Comparison of ENCODE assay signal across 1 cellular context in the genomic region with DNA sequence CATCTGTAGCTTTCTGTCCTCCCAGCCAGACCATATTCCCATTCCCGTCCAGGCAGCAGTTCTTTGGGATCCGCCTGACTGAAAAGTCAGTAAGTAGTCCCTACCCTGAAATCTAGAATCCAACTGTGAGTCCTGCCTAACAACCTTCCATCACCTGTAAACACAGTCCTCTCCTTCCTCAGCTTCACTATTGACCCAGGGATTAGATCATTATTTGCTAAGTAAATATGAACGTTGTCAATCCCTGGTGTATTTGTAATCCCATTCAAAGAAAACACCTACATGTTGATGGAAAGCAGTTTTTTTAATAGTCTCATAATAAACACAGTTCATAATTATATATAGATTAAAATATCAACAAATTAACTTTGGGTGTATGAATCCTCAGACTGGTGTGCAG.
TF ChIP-seq lines count a peak whose summit lies in the region.

No MANE protein-coding gene starts in this region.

TF ChIP-seq in HepG2, 621 proteins besides CTCF, POLR2A, EP300 and RAD21 (continued from another document and continues in another):
- TF ChIP-seq, protein P1, sequence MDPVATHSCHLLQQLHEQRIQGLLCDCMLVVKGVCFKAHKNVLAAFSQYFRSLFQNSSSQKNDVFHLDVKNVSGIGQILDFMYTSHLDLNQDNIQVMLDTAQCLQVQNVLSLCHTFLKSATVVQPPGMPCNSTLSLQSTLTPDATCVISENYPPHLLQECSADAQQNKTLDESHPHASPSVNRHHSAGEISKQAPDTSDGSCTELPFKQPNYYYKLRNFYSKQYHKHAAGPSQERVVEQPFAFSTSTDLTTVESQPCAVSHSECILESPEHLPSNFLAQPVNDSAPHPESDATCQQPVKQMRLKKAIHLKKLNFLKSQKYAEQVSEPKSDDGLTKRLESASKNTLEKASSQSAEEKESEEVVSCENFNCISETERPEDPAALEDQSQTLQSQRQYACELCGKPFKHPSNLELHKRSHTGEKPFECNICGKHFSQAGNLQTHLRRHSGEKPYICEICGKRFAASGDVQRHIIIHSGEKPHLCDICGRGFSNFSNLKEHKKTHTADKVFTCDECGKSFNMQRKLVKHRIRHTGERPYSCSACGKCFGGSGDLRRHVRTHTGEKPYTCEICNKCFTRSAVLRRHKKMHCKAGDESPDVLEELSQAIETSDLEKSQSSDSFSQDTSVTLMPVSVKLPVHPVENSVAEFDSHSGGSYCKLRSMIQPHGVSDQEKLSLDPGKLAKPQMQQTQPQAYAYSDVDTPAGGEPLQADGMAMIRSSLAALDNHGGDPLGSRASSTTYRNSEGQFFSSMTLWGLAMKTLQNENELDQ (CRISPR knock-in tag; IDR thresholded peaks at IDR 0.05; ENCODE audit: borderline replicate concordance), result no peak
- TF ChIP-seq, protein P2, sequence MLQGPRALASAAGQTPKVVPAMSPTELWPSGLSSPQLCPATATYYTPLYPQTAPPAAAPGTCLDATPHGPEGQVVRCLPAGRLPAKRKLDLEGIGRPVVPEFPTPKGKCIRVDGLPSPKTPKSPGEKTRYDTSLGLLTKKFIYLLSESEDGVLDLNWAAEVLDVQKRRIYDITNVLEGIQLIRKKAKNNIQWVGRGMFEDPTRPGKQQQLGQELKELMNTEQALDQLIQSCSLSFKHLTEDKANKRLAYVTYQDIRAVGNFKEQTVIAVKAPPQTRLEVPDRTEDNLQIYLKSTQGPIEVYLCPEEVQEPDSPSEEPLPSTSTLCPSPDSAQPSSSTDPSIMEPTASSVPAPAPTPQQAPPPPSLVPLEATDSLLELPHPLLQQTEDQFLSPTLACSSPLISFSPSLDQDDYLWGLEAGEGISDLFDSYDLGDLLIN (CRISPR knock-in tag; IDR thresholded peaks at IDR 0.05; ENCODE audit: borderline replicate concordance), result no peak
- TF ChIP-seq, protein P3, sequence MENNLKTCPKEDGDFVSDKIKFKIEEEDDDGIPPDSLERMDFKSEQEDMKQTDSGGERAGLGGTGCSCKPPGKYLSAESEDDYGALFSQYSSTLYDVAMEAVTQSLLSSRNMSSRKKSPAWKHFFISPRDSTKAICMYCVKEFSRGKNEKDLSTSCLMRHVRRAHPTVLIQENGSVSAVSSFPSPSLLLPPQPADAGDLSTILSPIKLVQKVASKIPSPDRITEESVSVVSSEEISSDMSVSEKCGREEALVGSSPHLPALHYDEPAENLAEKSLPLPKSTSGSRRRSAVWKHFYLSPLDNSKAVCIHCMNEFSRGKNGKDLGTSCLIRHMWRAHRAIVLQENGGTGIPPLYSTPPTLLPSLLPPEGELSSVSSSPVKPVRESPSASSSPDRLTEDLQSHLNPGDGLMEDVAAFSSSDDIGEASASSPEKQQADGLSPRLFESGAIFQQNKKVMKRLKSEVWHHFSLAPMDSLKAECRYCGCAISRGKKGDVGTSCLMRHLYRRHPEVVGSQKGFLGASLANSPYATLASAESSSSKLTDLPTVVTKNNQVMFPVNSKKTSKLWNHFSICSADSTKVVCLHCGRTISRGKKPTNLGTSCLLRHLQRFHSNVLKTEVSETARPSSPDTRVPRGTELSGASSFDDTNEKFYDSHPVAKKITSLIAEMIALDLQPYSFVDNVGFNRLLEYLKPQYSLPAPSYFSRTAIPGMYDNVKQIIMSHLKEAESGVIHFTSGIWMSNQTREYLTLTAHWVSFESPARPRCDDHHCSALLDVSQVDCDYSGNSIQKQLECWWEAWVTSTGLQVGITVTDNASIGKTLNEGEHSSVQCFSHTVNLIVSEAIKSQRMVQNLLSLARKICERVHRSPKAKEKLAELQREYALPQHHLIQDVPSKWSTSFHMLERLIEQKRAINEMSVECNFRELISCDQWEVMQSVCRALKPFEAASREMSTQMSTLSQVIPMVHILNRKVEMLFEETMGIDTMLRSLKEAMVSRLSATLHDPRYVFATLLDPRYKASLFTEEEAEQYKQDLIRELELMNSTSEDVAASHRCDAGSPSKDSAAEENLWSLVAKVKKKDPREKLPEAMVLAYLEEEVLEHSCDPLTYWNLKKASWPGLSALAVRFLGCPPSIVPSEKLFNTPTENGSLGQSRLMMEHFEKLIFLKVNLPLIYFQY (CRISPR knock-in tag; IDR thresholded peaks at IDR 0.05; ENCODE audit: borderline replicate concordance), result peak; percentile 51; the same call in 1 of the 2 replicates
- TF ChIP-seq ZNF234 (CRISPR knock-in tag; conservative IDR thresholded peaks at IDR 0.05), result no peak
- no peak for TF ChIP-seq YY1 (IDR thresholded peaks at IDR 0.05; ENCODE audit: insufficient read depth, insufficient replicate concordance, low read depth, low read length)
- no peak for TF ChIP-seq ZNF607 (CRISPR knock-in tag; IDR thresholded peaks at IDR 0.05; ENCODE audit: borderline replicate concordance)
- TF ChIP-seq KDM3A (CRISPR knock-in tag; IDR thresholded peaks at IDR 0.05; ENCODE audit: low read depth), result no peak
- no peak for TF ChIP-seq ZNF878 (CRISPR knock-in tag; IDR thresholded peaks at IDR 0.05)
- TF ChIP-seq, protein P4, sequence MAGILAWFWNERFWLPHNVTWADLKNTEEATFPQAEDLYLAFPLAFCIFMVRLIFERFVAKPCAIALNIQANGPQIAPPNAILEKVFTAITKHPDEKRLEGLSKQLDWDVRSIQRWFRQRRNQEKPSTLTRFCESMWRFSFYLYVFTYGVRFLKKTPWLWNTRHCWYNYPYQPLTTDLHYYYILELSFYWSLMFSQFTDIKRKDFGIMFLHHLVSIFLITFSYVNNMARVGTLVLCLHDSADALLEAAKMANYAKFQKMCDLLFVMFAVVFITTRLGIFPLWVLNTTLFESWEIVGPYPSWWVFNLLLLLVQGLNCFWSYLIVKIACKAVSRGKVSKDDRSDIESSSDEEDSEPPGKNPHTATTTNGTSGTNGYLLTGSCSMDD (CRISPR knock-in tag; IDR thresholded peaks at IDR 0.05), result no peak
- TF ChIP-seq SNRNP70 (IDR thresholded peaks at IDR 0.05; ENCODE audit: low read depth, low read length), result no peak
- TF ChIP-seq, protein P5, sequence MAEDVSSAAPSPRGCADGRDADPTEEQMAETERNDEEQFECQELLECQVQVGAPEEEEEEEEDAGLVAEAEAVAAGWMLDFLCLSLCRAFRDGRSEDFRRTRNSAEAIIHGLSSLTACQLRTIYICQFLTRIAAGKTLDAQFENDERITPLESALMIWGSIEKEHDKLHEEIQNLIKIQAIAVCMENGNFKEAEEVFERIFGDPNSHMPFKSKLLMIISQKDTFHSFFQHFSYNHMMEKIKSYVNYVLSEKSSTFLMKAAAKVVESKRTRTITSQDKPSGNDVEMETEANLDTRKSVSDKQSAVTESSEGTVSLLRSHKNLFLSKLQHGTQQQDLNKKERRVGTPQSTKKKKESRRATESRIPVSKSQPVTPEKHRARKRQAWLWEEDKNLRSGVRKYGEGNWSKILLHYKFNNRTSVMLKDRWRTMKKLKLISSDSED (CRISPR knock-in tag; IDR thresholded peaks at IDR 0.05), result no peak
- TF ChIP-seq, protein P6, sequence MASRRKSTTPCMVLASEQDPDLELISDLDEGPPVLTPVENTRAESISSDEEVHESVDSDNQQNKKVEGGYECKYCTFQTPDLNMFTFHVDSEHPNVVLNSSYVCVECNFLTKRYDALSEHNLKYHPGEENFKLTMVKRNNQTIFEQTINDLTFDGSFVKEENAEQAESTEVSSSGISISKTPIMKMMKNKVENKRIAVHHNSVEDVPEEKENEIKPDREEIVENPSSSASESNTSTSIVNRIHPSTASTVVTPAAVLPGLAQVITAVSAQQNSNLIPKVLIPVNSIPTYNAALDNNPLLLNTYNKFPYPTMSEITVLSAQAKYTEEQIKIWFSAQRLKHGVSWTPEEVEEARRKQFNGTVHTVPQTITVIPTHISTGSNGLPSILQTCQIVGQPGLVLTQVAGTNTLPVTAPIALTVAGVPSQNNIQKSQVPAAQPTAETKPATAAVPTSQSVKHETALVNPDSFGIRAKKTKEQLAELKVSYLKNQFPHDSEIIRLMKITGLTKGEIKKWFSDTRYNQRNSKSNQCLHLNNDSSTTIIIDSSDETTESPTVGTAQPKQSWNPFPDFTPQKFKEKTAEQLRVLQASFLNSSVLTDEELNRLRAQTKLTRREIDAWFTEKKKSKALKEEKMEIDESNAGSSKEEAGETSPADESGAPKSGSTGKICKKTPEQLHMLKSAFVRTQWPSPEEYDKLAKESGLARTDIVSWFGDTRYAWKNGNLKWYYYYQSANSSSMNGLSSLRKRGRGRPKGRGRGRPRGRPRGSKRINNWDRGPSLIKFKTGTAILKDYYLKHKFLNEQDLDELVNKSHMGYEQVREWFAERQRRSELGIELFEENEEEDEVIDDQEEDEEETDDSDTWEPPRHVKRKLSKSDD (CRISPR knock-in tag; IDR thresholded peaks at IDR 0.05; ENCODE audit: low read depth), result no peak
- no peak for TF ChIP-seq SUZ12 (IDR thresholded peaks at IDR 0.05; ENCODE audit: low read depth, low read length)
- no peak for TF ChIP-seq HMGA1 (CRISPR knock-in tag; conservative IDR thresholded peaks at IDR 0.05)
- TF ChIP-seq, protein P7, sequence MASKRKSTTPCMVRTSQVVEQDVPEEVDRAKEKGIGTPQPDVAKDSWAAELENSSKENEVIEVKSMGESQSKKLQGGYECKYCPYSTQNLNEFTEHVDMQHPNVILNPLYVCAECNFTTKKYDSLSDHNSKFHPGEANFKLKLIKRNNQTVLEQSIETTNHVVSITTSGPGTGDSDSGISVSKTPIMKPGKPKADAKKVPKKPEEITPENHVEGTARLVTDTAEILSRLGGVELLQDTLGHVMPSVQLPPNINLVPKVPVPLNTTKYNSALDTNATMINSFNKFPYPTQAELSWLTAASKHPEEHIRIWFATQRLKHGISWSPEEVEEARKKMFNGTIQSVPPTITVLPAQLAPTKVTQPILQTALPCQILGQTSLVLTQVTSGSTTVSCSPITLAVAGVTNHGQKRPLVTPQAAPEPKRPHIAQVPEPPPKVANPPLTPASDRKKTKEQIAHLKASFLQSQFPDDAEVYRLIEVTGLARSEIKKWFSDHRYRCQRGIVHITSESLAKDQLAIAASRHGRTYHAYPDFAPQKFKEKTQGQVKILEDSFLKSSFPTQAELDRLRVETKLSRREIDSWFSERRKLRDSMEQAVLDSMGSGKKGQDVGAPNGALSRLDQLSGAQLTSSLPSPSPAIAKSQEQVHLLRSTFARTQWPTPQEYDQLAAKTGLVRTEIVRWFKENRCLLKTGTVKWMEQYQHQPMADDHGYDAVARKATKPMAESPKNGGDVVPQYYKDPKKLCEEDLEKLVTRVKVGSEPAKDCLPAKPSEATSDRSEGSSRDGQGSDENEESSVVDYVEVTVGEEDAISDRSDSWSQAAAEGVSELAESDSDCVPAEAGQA (IDR thresholded peaks at IDR 0.05; ENCODE audit: low read depth), result no peak
- TF ChIP-seq, protein P7 (CRISPR knock-in tag; IDR thresholded peaks at IDR 0.05; ENCODE audit: borderline replicate concordance), result no peak
- TF ChIP-seq NFKBIZ (CRISPR knock-in tag; IDR thresholded peaks at IDR 0.05), result peak; percentile 71; the same call in 1 of the 2 replicates
- no peak for TF ChIP-seq ZFP36L2 (CRISPR knock-in tag; IDR thresholded peaks at IDR 0.05)
- TF ChIP-seq ZNF343 (CRISPR knock-in tag; IDR thresholded peaks at IDR 0.05), result no peak
- TF ChIP-seq MEIS2 (CRISPR knock-in tag; IDR thresholded peaks at IDR 0.05), result no peak
- TF ChIP-seq ZNF879 (CRISPR knock-in tag; IDR thresholded peaks at IDR 0.05), result no peak
- TF ChIP-seq ZNF10 (CRISPR knock-in tag; IDR thresholded peaks at IDR 0.05; ENCODE audit: borderline replicate concordance, low read depth), result no peak
- no peak for TF ChIP-seq ZNF484 (CRISPR knock-in tag; IDR thresholded peaks at IDR 0.05; ENCODE audit: borderline replicate concordance, low read depth)
- TF ChIP-seq DR1 (CRISPR knock-in tag; IDR thresholded peaks at IDR 0.05), result no peak
- no peak for TF ChIP-seq TCF7L2 (IDR thresholded peaks at IDR 0.05; ENCODE audit: low read depth, low read length)
- TF ChIP-seq ZNF713 (CRISPR knock-in tag; IDR thresholded peaks at IDR 0.05), result no peak
- no peak for TF ChIP-seq ZNF737 (CRISPR knock-in tag; IDR thresholded peaks at IDR 0.05; ENCODE audit: borderline replicate concordance)
- TF ChIP-seq REXO4 (CRISPR knock-in tag; IDR thresholded peaks at IDR 0.05; ENCODE audit: borderline replicate concordance), result no peak
- TF ChIP-seq HNRNPUL1 (IDR thresholded peaks at IDR 0.05; ENCODE audit: low read depth, low read length), result no peak
- TF ChIP-seq, protein P8, sequence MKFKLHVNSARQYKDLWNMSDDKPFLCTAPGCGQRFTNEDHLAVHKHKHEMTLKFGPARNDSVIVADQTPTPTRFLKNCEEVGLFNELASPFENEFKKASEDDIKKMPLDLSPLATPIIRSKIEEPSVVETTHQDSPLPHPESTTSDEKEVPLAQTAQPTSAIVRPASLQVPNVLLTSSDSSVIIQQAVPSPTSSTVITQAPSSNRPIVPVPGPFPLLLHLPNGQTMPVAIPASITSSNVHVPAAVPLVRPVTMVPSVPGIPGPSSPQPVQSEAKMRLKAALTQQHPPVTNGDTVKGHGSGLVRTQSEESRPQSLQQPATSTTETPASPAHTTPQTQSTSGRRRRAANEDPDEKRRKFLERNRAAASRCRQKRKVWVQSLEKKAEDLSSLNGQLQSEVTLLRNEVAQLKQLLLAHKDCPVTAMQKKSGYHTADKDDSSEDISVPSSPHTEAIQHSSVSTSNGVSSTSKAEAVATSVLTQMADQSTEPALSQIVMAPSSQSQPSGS (CRISPR knock-in tag; IDR thresholded peaks at IDR 0.05), result peak; percentile 91
- no peak for TF ChIP-seq ZNF20 (CRISPR knock-in tag; IDR thresholded peaks at IDR 0.05)
- no peak for TF ChIP-seq NFKB2 (CRISPR knock-in tag; IDR thresholded peaks at IDR 0.05; ENCODE audit: borderline replicate concordance)
- peak; percentile 100 for TF ChIP-seq PITX1 (CRISPR knock-in tag; IDR thresholded peaks at IDR 0.05)
- TF ChIP-seq SALL2 (CRISPR knock-in tag; IDR thresholded peaks at IDR 0.05), result no peak
- no peak for TF ChIP-seq ZNF883 (CRISPR knock-in tag; IDR thresholded peaks at IDR 0.05; ENCODE audit: not compliant biosample characterization)
- no peak for TF ChIP-seq CAMTA2 (CRISPR knock-in tag; IDR thresholded peaks at IDR 0.05; ENCODE audit: borderline replicate concordance)
- no peak for TF ChIP-seq KAT7 (CRISPR knock-in tag; IDR thresholded peaks at IDR 0.05; ENCODE audit: borderline replicate concordance)
- no peak for TF ChIP-seq ZNF672 (CRISPR knock-in tag; IDR thresholded peaks at IDR 0.05)
- no peak for TF ChIP-seq ZNF264 (CRISPR knock-in tag; IDR thresholded peaks at IDR 0.05)
- TF ChIP-seq ZNF850 (CRISPR knock-in tag; conservative IDR thresholded peaks at IDR 0.05), result no peak
